Comparison of ENCODE assay signal across 13 cellular contexts in the genomic region with DNA sequence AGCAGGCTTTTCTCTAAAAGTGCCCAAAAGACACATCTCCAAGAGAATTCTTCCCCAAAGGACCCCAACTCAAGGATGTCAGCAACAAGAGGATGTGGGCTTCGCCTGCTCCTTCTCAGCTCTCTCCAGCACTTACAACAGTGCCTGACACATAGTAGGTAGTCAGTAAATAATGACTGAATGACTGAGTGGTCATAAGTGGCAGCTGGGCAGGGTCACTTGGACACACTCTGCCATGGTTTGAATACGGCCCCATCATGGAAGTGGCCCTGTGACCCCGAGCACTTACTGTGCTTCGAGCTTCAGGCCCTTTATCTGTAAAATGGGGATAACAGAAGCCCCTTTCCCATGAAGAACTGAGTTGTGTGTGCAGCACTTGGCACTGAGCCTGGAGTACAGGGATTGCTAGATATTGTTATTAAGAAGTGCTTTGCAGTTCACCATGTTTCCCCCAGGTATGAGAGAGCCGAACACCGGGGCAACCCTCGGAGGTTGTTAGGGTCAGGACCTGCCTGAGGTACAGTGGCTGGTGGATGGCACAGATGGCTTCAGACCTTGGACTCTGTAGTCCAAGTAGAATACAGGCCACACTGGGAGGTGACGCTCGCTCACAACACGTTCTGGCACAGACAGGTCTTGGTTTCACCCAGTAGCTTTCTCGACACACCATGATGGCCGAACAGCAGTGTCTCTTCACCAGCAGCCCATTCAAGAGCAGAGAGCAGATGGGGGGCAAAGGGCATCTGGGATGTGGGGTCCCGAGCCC. TPM values are rescaled to one million over a fixed set of nuclear protein-coding genes. Genes with fewer than 3 reads are reported as not detected.
A peak's percentile ranks its signal among the peaks of the same experiment; 100 is the strongest.
DNase-seq lines count a peak whose midpoint lies in the region; ATAC-seq and TF ChIP-seq lines count a peak whose summit lies in the region.
"Had no signal": no experiment of that assay in that cellular context is flagged by ENCODE, and none has a peak within 500 bp of the region (broad histone marks: within the 10 kb centered on the region; RNA-seq: fewer than 3 reads in every experiment).

No MANE protein-coding gene starts in this region.

- TF ChIP-seq CTCF in GM23338 (conservative IDR thresholded peaks at IDR 0.05; ENCODE audit: low read depth in 2 of 2) (no peak), brain (conservative IDR thresholded peaks at IDR 0.05) (no peak), neural crest cell (conservative IDR thresholded peaks at IDR 0.05) (no peak), vagina (IDR thresholded peaks at IDR 0.05) (no peak)

- peaks cover 4% of the 10 kb centered on the region; the same call in 1 of the 2 replicates for H3K27me3 ChIP-seq in GM23338 (ENCODE audit: insufficient read depth)
- H3K27me3 ChIP-seq in vagina = no peaks in the 10 kb centered on the region

- no peak for ATAC-seq in GM23338

- no peak overlapping the region for H3K4me3 Mint-ChIP-seq in activated CD4-positive, alpha-beta T cell treated with anti-CD3 and anti-CD28 coated beads, Interleukin-2, amount 10 ng/mL, durations not matched to agents 7 days and 5 days
- H3K4me3 Mint-ChIP-seq in GM23338 (no peak overlapping the region), brain (peak overlapping the region in 3 of 5 experiments; percentile 32 to 74 (median 72)), neural crest cell (peak overlapping the region; percentile 78)
- H3K4me3 Mint-ChIP-seq: T-helper 1 cell treated with Interleukin-12 subunit alpha and Interleukin-12 subunit beta and Interleukin-4 antibody, amounts not matched to agents 30 μg/mL and 1 μg/mL, for 36 hours had no signal

- POLR2A ChIA-PET in activated CD4-positive, alpha-beta T cell treated with anti-CD3 and anti-CD28 coated beads, Interleukin-2, amount 10 ng/mL, durations not matched to agents 7 days and 5 days (lab: Charles Lee) = interaction anchor here (1.3 kb wide), 1 partner anchor 11 kb away, joined by 4 read pairs; no protein-coding TSS in a partner anchor

- peaks cover 60% of the 10 kb centered on the region for H3K36me3 Mint-ChIP-seq in activated CD4-positive, alpha-beta T cell treated with anti-CD3 and anti-CD28 coated beads, Interleukin-2, amount 10 ng/mL, durations not matched to agents 7 days and 5 days (ENCODE audit: low read depth)
- no peaks in the 10 kb centered on the region for H3K36me3 Mint-ChIP-seq in GM23338 (ENCODE audit: low read depth)
- H3K36me3 Mint-ChIP-seq in brain = peaks cover 6% of the 10 kb centered on the region
- H3K36me3 Mint-ChIP-seq in neural crest cell (ENCODE audit: low read depth) = no peaks in the 10 kb centered on the region

- no peak for TF ChIP-seq POLR2A in vagina (IDR thresholded peaks at IDR 0.05)

- H3F3A ChIP-seq in GM23338 (replicated peaks; ENCODE audit: low read depth) = peaks cover 9% of the 10 kb centered on the region

- no peak overlapping the region for H3K4me2 ChIP-seq in GM23338

- no peaks in the 10 kb centered on the region for H3K9me3 Mint-ChIP-seq in activated CD4-positive, alpha-beta T cell treated with anti-CD3 and anti-CD28 coated beads, Interleukin-2, amount 10 ng/mL, durations not matched to agents 7 days and 5 days
- H3K9me3 Mint-ChIP-seq in GM23338 (no peaks in the 10 kb centered on the region), brain (no peaks in the 10 kb centered on the region), neural crest cell (no peaks in the 10 kb centered on the region)
- H3K9me3 Mint-ChIP-seq: T-helper 1 cell treated with Interleukin-12 subunit alpha and Interleukin-12 subunit beta and Interleukin-4 antibody, amounts not matched to agents 30 μg/mL and 1 μg/mL, for 36 hours had no signal

- H3K79me2 ChIP-seq in GM23338 (replicated peaks; ENCODE audit: insufficient read depth) = no peaks in the 10 kb centered on the region

- H3K36me3 ChIP-seq in GM23338 (ENCODE audit: insufficient read depth) (no peaks in the 10 kb centered on the region), vagina (no peaks in the 10 kb centered on the region)
- H3K36me3 ChIP-seq: left lung, thoracic aorta had no signal

- peak overlapping the region; percentile 87 for H3K27ac Mint-ChIP-seq in activated CD4-positive, alpha-beta T cell treated with anti-CD3 and anti-CD28 coated beads, Interleukin-2, amount 10 ng/mL, durations not matched to agents 7 days and 5 days
- H3K27ac Mint-ChIP-seq in GM23338 (no peak overlapping the region), brain (peak overlapping the region; percentile 80 to 99 (median 98)), neural crest cell (ENCODE audit: unreplicated experiment) (peak overlapping the region; percentile 6)

- H3K4me1 ChIP-seq in GM23338 (ENCODE audit: insufficient read depth) (peaks cover 16% of the 10 kb centered on the region; the same call in 1 of the 2 replicates), vagina (peaks cover 29% of the 10 kb centered on the region)

- H4K20me1 ChIP-seq in GM23338 (replicated peaks; ENCODE audit: insufficient read depth) = peaks cover 4% of the 10 kb centered on the region; the same call in 1 of the 2 replicates

- H2AFZ ChIP-seq in GM23338 = peak overlapping the region; percentile 91; the same call in 1 of the 2 replicates

- H3K9me2 ChIP-seq in GM23338 (ENCODE audit: insufficient read depth) = no peaks in the 10 kb centered on the region

- CTCF ChIA-PET in activated CD4-positive, alpha-beta T cell treated with anti-CD3 and anti-CD28 coated beads, Interleukin-2, amount 10 ng/mL, durations not matched to agents 7 days and 5 days (lab: Charles Lee) = interaction anchor here (0.5 to 2.2 kb wide), 7 partner anchors 11 to 249 kb away, joined by 3 to 5 read pairs (median 3); a partner anchor contains a TSS

- H3K27me3 Mint-ChIP-seq in activated CD4-positive, alpha-beta T cell treated with anti-CD3 and anti-CD28 coated beads, Interleukin-2, amount 10 ng/mL, durations not matched to agents 7 days and 5 days = no peaks in the 10 kb centered on the region
- peaks cover 12% of the 10 kb centered on the region for H3K27me3 Mint-ChIP-seq in GM23338 (ENCODE audit: insufficient read depth, low read depth, poor library complexity)
- no peaks in the 10 kb centered on the region for H3K27me3 Mint-ChIP-seq in brain
- peaks cover 2% of the 10 kb centered on the region for H3K27me3 Mint-ChIP-seq in neural crest cell (ENCODE audit: low read depth)

- H3K9me3 ChIP-seq in vagina = no peaks in the 10 kb centered on the region
- H3K9me3 ChIP-seq: left lung, thoracic aorta had no signal

- H3K4me3 ChIP-seq in GM23338 (no peak overlapping the region), vagina (no peak overlapping the region)
- H3K4me3 ChIP-seq: left lung, thoracic aorta had no signal

- DNase-seq in activated CD4-positive, alpha-beta T cell treated with anti-CD3 and anti-CD28 coated beads, Interleukin-2, amount 10 ng/mL, durations not matched to agents 7 days and 5 days = no peak
- DNase-seq in activated CD4-positive, alpha-beta T cell treated with anti-CD3 and anti-CD28 coated beads for 4 hours = no peak
- DNase-seq in GM23338 (ENCODE audit: low spot score) (no peak), neural crest cell (ENCODE audit: low read depth, low spot score) (no peak), vagina (ENCODE audit: extremely low spot score in 2 of 2) (no peak)
- DNase-seq in activated CD8-positive, alpha-beta memory T cell treated with anti-CD3 and anti-CD28 coated beads, Interleukin-2, amount 50 U/mL, for 48 hours = no peak
- DNase-seq in activated CD4-positive, CD25-positive, alpha-beta regulatory T cell (lab: John Stamatoyannopoulos, UW) = no peak
- DNase-seq: activated CD4-positive, CD25-positive, alpha-beta regulatory T cell treated with anti-CD3 and anti-CD28 coated beads, Interleukin-2, amount 50 U/mL, for 72 hours; RPMI8226 had no signal

- intact Hi-C loops in vagina (cut with DNase I) = loop anchor here (10.0 kb wide), 1 partner anchor 246 kb away; no protein-coding TSS in a partner anchor

- H3K4me1 Mint-ChIP-seq in activated CD4-positive, alpha-beta T cell treated with anti-CD3 and anti-CD28 coated beads, Interleukin-2, amount 10 ng/mL, durations not matched to agents 7 days and 5 days = peaks cover 89% of the 10 kb centered on the region
- H3K4me1 Mint-ChIP-seq in GM23338 = peaks cover 13% of the 10 kb centered on the region
- H3K4me1 Mint-ChIP-seq in brain = peaks cover 81% of the 10 kb centered on the region
- H3K4me1 Mint-ChIP-seq in neural crest cell = peaks cover 53% of the 10 kb centered on the region

- H3K27ac ChIP-seq in GM23338 (ENCODE audit: low read depth) (no peak overlapping the region), vagina (no peak overlapping the region)
- H3K27ac ChIP-seq: left lung, thoracic aorta had no signal

RNA-seq across cellular contexts. Expression of a gene that starts 56.0 kb away (rescaled TPM):
- total RNA-seq in activated CD4-positive, alpha-beta T cell treated with anti-CD3 and anti-CD28 coated beads, Interleukin-2, amount 10 ng/mL, durations not matched to agents 7 days and 5 days = 10 to 100 TPM; 26.1 to 27.4 TPM
- total RNA-seq in GM23338 (2014; rRNA removed; shearing (Covaris generic)) = 32.8 and 38.8 TPM in 2 replicates
- 36.7 and 39.2 TPM in 2 replicates for polyA plus RNA-seq in GM23338 (2016; fragmentation: Nextera tagmentation; extraction: Ambion mirVana)
- 36.1 TPM for polyA plus RNA-seq in brain (ENCODE audit: insufficient read depth, low read depth, low replicate concordance)
- total RNA-seq in neural crest cell = 52.3 and 53.6 TPM in 2 replicates
- 17.9 TPM for total RNA-seq in vagina

Comparison
In these comparisons a context has a peak if more than half of its experiments do, and no peak if none do; other contexts are left out.
1. H3K4me3 Mint-ChIP-seq: peak in brain (3 of 5) and neural crest cell (single experiment); none in activated CD4-positive, alpha-beta T cell treated with anti-CD3 and anti-CD28 coated beads, Interleukin-2, amount 10 ng/mL, durations not matched to agents 7 days and 5 days (single experiment) and GM23338 (single experiment).